Comparison of ENCODE assay signal across 17 cellular contexts in the genomic region with DNA sequence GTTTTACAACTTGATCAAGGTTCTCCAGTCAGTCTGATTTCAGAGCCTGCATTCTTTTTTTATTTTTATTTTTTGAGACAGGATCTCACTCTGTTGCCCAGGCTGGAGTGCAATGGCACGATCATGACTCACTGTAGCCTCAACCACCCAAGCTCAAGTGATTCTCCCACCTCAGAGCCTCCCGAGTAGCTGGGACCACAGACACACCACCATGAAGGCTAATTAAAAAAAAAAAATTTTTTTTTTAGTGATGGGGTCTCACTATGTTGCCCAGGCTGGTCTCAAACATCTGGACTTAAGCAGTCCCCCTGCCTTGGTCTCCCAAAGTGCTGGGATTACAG.
A peak's percentile ranks its signal among the peaks of the same experiment; 100 is the strongest.
DNase-seq lines count a peak whose midpoint lies in the region; ATAC-seq and TF ChIP-seq lines count a peak whose summit lies in the region.
"Had no signal": no experiment of that assay in that cellular context is flagged by ENCODE, and none has a peak within 500 bp of the region (broad histone marks: within the 10 kb centered on the region; RNA-seq: fewer than 3 reads in every experiment).

No MANE protein-coding gene starts in this region.

- H3K4me2 ChIP-seq in mesenchymal stem cell (ENCODE audit: low read length, poor library complexity, severe bottlenecking): no peak overlapping the region

- no peak overlapping the region for H2AK5ac ChIP-seq in mesenchymal stem cell (ENCODE audit: low read length, severe bottlenecking)

- no peaks in the 10 kb centered on the region for H3K79me1 ChIP-seq in mesenchymal stem cell (replicated peaks; ENCODE audit: low read length, poor library complexity, severe bottlenecking)

- H4K91ac ChIP-seq in mesenchymal stem cell (ENCODE audit: low read length): no peak overlapping the region

- no peak overlapping the region for H2AFZ ChIP-seq in mesenchymal stem cell (ENCODE audit: low read depth, low read length)
- H2AFZ ChIP-seq: parathyroid adenoma had no signal

- H3K14ac ChIP-seq in mesenchymal stem cell (ENCODE audit: low read length in 2 of 2): no peak overlapping the region

- H3K9ac ChIP-seq in adipocyte (ENCODE audit: low read length) (peak overlapping the region; percentile 67), mesenchymal stem cell (ENCODE audit: low read length) (no peak overlapping the region)
- H3K9ac ChIP-seq: parathyroid adenoma had no signal

- no peak for TF ChIP-seq POLR2A in uterus (IDR thresholded peaks at IDR 0.05)
- TF ChIP-seq POLR2A in prostate gland (IDR thresholded peaks at IDR 0.05): no peak

- H3K4ac ChIP-seq in mesenchymal stem cell (ENCODE audit: low read depth in 1 of 2, low read length in 2 of 2): no peak overlapping the region

- no peak overlapping the region for H3K23ac ChIP-seq in mesenchymal stem cell (ENCODE audit: low read length in 2 of 2)

- H3K4me3 ChIP-seq in adipocyte (ENCODE audit: low read length): no peak overlapping the region
- H3K4me3 ChIP-seq in mesenchymal stem cell (ENCODE audit: insufficient read depth in 1 of 2, low read depth in 1 of 2, low read length in 2 of 2): no peak overlapping the region
- no peak overlapping the region for H3K4me3 ChIP-seq in uterus
- H3K4me3 ChIP-seq in prostate gland: no peak overlapping the region
- H3K4me3 ChIP-seq: adrenal gland, cardiac muscle cell, suprapubic skin had no signal

- no peaks in the 10 kb centered on the region for H3K36me3 ChIP-seq in adipocyte (ENCODE audit: control insufficient read depth, insufficient read depth, low read length, severe bottlenecking)
- no peaks in the 10 kb centered on the region for H3K36me3 ChIP-seq in mesenchymal stem cell (ENCODE audit: control insufficient read depth in 1 of 2, insufficient read depth in 2 of 2, low read depth in 1 of 2, low read length in 2 of 2)
- H3K36me3 ChIP-seq in uterus: no peaks in the 10 kb centered on the region
- H3K36me3 ChIP-seq in prostate gland: no peaks in the 10 kb centered on the region
- H3K36me3 ChIP-seq: adrenal gland, cardiac muscle cell, suprapubic skin had no signal

- H2BK5ac ChIP-seq in mesenchymal stem cell (ENCODE audit: low read depth, low read length, poor library complexity, severe bottlenecking): no peak overlapping the region

- no peaks in the 10 kb centered on the region for H3K9me3 ChIP-seq in adipocyte (ENCODE audit: control insufficient read depth, low read length)
- H3K9me3 ChIP-seq in mesenchymal stem cell (ENCODE audit: control insufficient read depth, low read length): no peaks in the 10 kb centered on the region
- H3K9me3 ChIP-seq in uterus: no peaks in the 10 kb centered on the region
- no peaks in the 10 kb centered on the region for H3K9me3 ChIP-seq in prostate gland
- H3K9me3 ChIP-seq: adrenal gland, suprapubic skin had no signal

- H3K27ac ChIP-seq in mesenchymal stem cell (ENCODE audit: low read length, poor library complexity, severe bottlenecking) (peak overlapping the region; percentile 44), uterus (peak overlapping the region; percentile 68 to 69), prostate gland (no peak overlapping the region)
- H3K27ac ChIP-seq: cardiac muscle cell, parathyroid adenoma had no signal

- no peak for ATAC-seq in GM18907 (IDR thresholded peaks at IDR 0.05; ENCODE audit: unreplicated experiment)
- ATAC-seq: CD8-positive, alpha-beta T cell had no signal

- 78% methylated on average over 1 of the region's 2 CpGs for WGBS in mesenchymal stem cell
- 100% methylated on average over 2 of the region's 2 CpGs for WGBS in prostate gland

- TF ChIP-seq CTCF in uterus (IDR thresholded peaks at IDR 0.05) (no peak), prostate gland (IDR thresholded peaks at IDR 0.05) (no peak)

- H3K18ac ChIP-seq in mesenchymal stem cell (ENCODE audit: low read depth in 1 of 2, low read length in 2 of 2): no peak overlapping the region

- H2BK15ac ChIP-seq in mesenchymal stem cell (ENCODE audit: low read depth, poor library complexity, severe bottlenecking): peak overlapping the region; percentile 6

- no peaks in the 10 kb centered on the region for H3K27me3 ChIP-seq in adipocyte (replicated peaks; ENCODE audit: control insufficient read depth, insufficient read depth, low read length)
- H3K27me3 ChIP-seq in mesenchymal stem cell (ENCODE audit: control insufficient read depth in 1 of 2, insufficient read depth in 1 of 2, low read length in 2 of 2): no peaks in the 10 kb centered on the region
- no peaks in the 10 kb centered on the region for H3K27me3 ChIP-seq in uterus
- no peaks in the 10 kb centered on the region for H3K27me3 ChIP-seq in prostate gland (replicated peaks; ENCODE audit: insufficient read depth)
- H3K27me3 ChIP-seq: adrenal gland, suprapubic skin had no signal

- no peak overlapping the region for H2BK120ac ChIP-seq in mesenchymal stem cell (ENCODE audit: low read depth, low read length)

- peak; percentile 79 for DNase-seq in M059J (ENCODE audit: low read depth)
- no peak for DNase-seq in adipocyte (ENCODE audit: low read depth)
- DNase-seq in mesenchymal stem cell: no peak
- DNase-seq in uterus: no peak
- no peak for DNase-seq in prostate gland (ENCODE audit: low spot score)
- no peak for DNase-seq in middle frontal gyrus (ENCODE audit: extremely low spot score, low spot score)
- DNase-seq: activated B cell treated with CpG ODN at 0.5 μM for 24 hours; activated CD4-positive, alpha-beta memory T cell treated with anti-CD3 and anti-CD28 coated beads for 36 hours; activated effector memory CD4-positive, alpha-beta T cell treated with Interleukin-2 at 50 U/mL for 16 hours; adrenal gland; AML-193; CD8-positive, alpha-beta T cell; NCI-H1417 had no signal

- H3K4me1 ChIP-seq in adipocyte (ENCODE audit: control insufficient read depth, insufficient read depth, low read length): peaks cover 62% of the 10 kb centered on the region
- peaks cover 23% of the 10 kb centered on the region for H3K4me1 ChIP-seq in mesenchymal stem cell (ENCODE audit: control insufficient read depth, insufficient read depth, low read depth, low read length)
- H3K4me1 ChIP-seq in uterus: peaks cover 0 to 6% of the 10 kb centered on the region in 2 donors
- H3K4me1 ChIP-seq in prostate gland (replicated peaks): no peaks in the 10 kb centered on the region
- H3K4me1 ChIP-seq: parathyroid adenoma had no signal

- H4K8ac ChIP-seq in mesenchymal stem cell (ENCODE audit: low read length): no peak overlapping the region

- H2BK12ac ChIP-seq in mesenchymal stem cell (ENCODE audit: low read length in 2 of 2): no peak overlapping the region

- intact Hi-C loops in uterus (cut with DNase I; ENCODE audit: low total_unique reads) (no loop called here), prostate gland (cut with DNase I) (no loop called here)

Comparison
In these comparisons a context has a peak if more than half of its experiments do, and no peak if none do; other contexts are left out.
1. H3K27ac ChIP-seq: peak in mesenchymal stem cell (single experiment) and uterus (2 of 2); none in prostate gland (0 of 2).